Comparison of ENCODE assay signal across 13 cellular contexts in genomic region chrX:19616016-19616415, GRCh38.
A peak's percentile ranks its signal among the peaks of the same experiment; 100 is the strongest.
DNase-seq lines count a peak whose midpoint lies in the region; TF ChIP-seq lines count a peak whose summit lies in the region.
"Had no signal": no experiment of that assay in that cellular context is flagged by ENCODE, and none has a peak within 500 bp of the region (broad histone marks: within the 10 kb centered on the region; RNA-seq: fewer than 3 reads in every experiment).

No MANE protein-coding gene starts in this region.

- H4K20me1 ChIP-seq in GM23248 (ENCODE audit: insufficient read depth) (no peaks in the 10 kb centered on the region), neural cell (ENCODE audit: insufficient read depth) (no peaks in the 10 kb centered on the region)

- no peak for TF ChIP-seq CTCF in neural cell (IDR thresholded peaks at IDR 0.05; ENCODE audit: poor library complexity, severe bottlenecking)

- peaks cover 4% of the 10 kb centered on the region for H3K27me3 Mint-ChIP-seq in activated T-cell treated with anti-CD3 and anti-CD28 coated beads, Interleukin-2, amount 50 U/mL, for 24 hours

- H3K27me3 ChIP-seq in GM23248 (replicated peaks; ENCODE audit: insufficient read depth): no peaks in the 10 kb centered on the region
- no peaks in the 10 kb centered on the region for H3K27me3 ChIP-seq in neural cell (ENCODE audit: insufficient read depth, low read depth, low read length)

- H3K36me3 ChIP-seq in GM23248 (ENCODE audit: low read depth): no peaks in the 10 kb centered on the region
- no peaks in the 10 kb centered on the region for H3K36me3 ChIP-seq in neural cell (ENCODE audit: insufficient read depth, low read length)
- H3K36me3 ChIP-seq: HAP-1 had no signal

- peaks cover 12% of the 10 kb centered on the region for H3K36me3 Mint-ChIP-seq in activated T-cell treated with anti-CD3 and anti-CD28 coated beads, Interleukin-2, amount 50 U/mL, for 24 hours (ENCODE audit: low read depth)

- H3K27ac ChIP-seq in GM23248: peak overlapping the region; percentile 27; the same call in 1 of the 2 replicates
- H3K27ac ChIP-seq in neural cell (ENCODE audit: low read length): peak overlapping the region; percentile 28

- 96 to 98% methylated on average over 5 of the region's 5 CpGs for WGBS in GM23248 (ENCODE audit: low coverage in 1 of 2, low lambda C conversion rate in 2 of 2, missing lambda C conversion rate in 2 of 2), 2 experiments

- TF ChIP-seq EP300 in neural cell (conservative IDR thresholded peaks at IDR 0.05; ENCODE audit: poor library complexity, severe bottlenecking): no peak

- no peak overlapping the region for H3K4me3 Mint-ChIP-seq in activated T-cell treated with anti-CD3 and anti-CD28 coated beads, Interleukin-2, amount 50 U/mL, for 24 hours
- H3K4me3 Mint-ChIP-seq: CD8-positive, alpha-beta T cell had no signal

- no peaks in the 10 kb centered on the region for H3K9me3 ChIP-seq in GM23248 (ENCODE audit: low read depth)
- no peaks in the 10 kb centered on the region for H3K9me3 ChIP-seq in neural cell (ENCODE audit: low read length)
- H3K9me3 ChIP-seq: Caco-2, HAP-1 had no signal

- DNase-seq in DMS79 (lab: John Stamatoyannopoulos, UW): peak; percentile 20
- DNase-seq in GM23248: no peak
- DNase-seq in activated T-cell treated with anti-CD3 and anti-CD28 coated beads, Interleukin-2, amount 50 U/mL, for 24 hours: no peak
- no peak for DNase-seq in NCI-H226
- DNase-seq in NAMALWA (ENCODE audit: low spot score): no peak
- DNase-seq: C1 segment of cervical spinal cord; Caco-2; CD8-positive, alpha-beta T cell; DMS153; GF-D8; GOT3 had no signal

- no peak overlapping the region for H3K4me2 ChIP-seq in GM23248 (ENCODE audit: unreplicated experiment)
- H3K4me2 ChIP-seq in neural cell (ENCODE audit: low read length): no peak overlapping the region

- H3K9ac ChIP-seq in GM23248 (no peak overlapping the region), neural cell (ENCODE audit: low read length) (no peak overlapping the region)

- H3F3A ChIP-seq in GM23248 (ENCODE audit: insufficient read depth) (no peaks in the 10 kb centered on the region), neural cell (ENCODE audit: insufficient read depth, low read length, poor library complexity, severe bottlenecking) (no peaks in the 10 kb centered on the region)

- peaks cover 18% of the 10 kb centered on the region for H3K4me1 Mint-ChIP-seq in activated T-cell treated with anti-CD3 and anti-CD28 coated beads, Interleukin-2, amount 50 U/mL, for 24 hours (ENCODE audit: low read depth)

- H3K4me3 ChIP-seq in GM23248: no peak overlapping the region
- H3K4me3 ChIP-seq in neural cell (ENCODE audit: low read length): no peak overlapping the region
- H3K4me3 ChIP-seq: HAP-1 had no signal

- no peaks in the 10 kb centered on the region for H3K9me2 ChIP-seq in GM23248 (ENCODE audit: insufficient read depth)
- no peaks in the 10 kb centered on the region for H3K9me2 ChIP-seq in neural cell (ENCODE audit: insufficient read depth, low read length)

- H3K4me1 ChIP-seq in GM23248 (ENCODE audit: insufficient read depth): peaks cover 5% of the 10 kb centered on the region; the same call in 1 of the 2 replicates
- H3K4me1 ChIP-seq: Caco-2, HAP-1 had no signal

- in situ Hi-C loops in GM23248 (cut with MboI): no loop called here

- H3K79me2 ChIP-seq in GM23248 (ENCODE audit: insufficient read depth): peaks cover 82% of the 10 kb centered on the region
- no peaks in the 10 kb centered on the region for H3K79me2 ChIP-seq in neural cell (replicated peaks; ENCODE audit: insufficient read depth, low read length)

- H3K27ac Mint-ChIP-seq in activated T-cell treated with anti-CD3 and anti-CD28 coated beads, Interleukin-2, amount 50 U/mL, for 24 hours: no peak overlapping the region

- H3K9me3 Mint-ChIP-seq in activated T-cell treated with anti-CD3 and anti-CD28 coated beads, Interleukin-2, amount 50 U/mL, for 24 hours: no peaks in the 10 kb centered on the region
- H3K9me3 Mint-ChIP-seq: CD8-positive, alpha-beta T cell had no signal

- TF ChIP-seq RAD21 in neural cell (conservative IDR thresholded peaks at IDR 0.05): no peak

- no peak overlapping the region for H2AFZ ChIP-seq in GM23248
- H2AFZ ChIP-seq in neural cell (ENCODE audit: low read depth, low read length): no peak overlapping the region

TF ChIP-seq in neural cell, 6 proteins besides CTCF, POLR2A, EP300 and RAD21:
- TF ChIP-seq EZH2 (IDR thresholded peaks at IDR 0.05; ENCODE audit: borderline replicate concordance, insufficient read depth, low read length, poor library complexity, severe bottlenecking) (no peak), TAF1 (IDR thresholded peaks at IDR 0.05; ENCODE audit: low read depth) (no peak), MXI1 (conservative IDR thresholded peaks at IDR 0.05; ENCODE audit: poor library complexity, severe bottlenecking) (no peak), REST (IDR thresholded peaks at IDR 0.05; ENCODE audit: borderline replicate concordance) (no peak), POLR2AphosphoS5 (IDR thresholded peaks at IDR 0.05) (no peak), SMC3 (conservative IDR thresholded peaks at IDR 0.05; ENCODE audit: poor library complexity) (no peak)
